In the genomic region with DNA sequence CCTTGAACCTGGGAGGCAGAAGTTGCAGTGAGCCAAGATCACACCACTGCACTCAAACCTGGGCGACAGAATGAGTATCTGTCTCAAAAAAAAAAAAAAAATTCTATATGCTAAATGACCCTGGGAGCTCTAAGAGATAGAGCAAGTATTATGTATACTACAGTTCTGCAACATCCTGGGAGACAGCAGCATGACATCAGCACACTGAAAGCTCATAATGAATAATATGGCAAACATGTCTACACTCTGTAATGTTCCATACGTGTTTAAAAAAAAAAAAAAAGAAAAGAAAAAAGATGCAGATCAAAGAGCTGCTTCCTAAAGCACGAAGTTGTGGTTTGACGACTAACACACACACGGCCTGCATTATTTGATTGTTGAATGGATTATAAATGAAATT, we compare ENCODE assay signal across 20 cellular contexts.
DNase-seq lines count a peak whose midpoint lies in the region; ATAC-seq, FAIRE-seq and TF ChIP-seq lines count a peak whose summit lies in the region.
"Had no signal": no experiment of that assay in that cellular context is flagged by ENCODE, and none has a peak within 500 bp of the region (broad histone marks: within the 10 kb centered on the region; RNA-seq: fewer than 3 reads in every experiment).

No MANE protein-coding gene starts in this region.

- no peak overlapping the region for H3K4me3 ChIP-seq in bronchial epithelial cell (ENCODE audit: low read depth, low read length)
- H3K4me3 ChIP-seq: BLaER1, MG63, PC-9 had no signal

- H3K36me3 Mint-ChIP-seq in activated CD8-positive, alpha-beta T cell treated with anti-CD3 and anti-CD28 coated beads for 36 hours (ENCODE audit: low read depth): peaks cover 22% of the 10 kb centered on the region
- peaks cover 21% of the 10 kb centered on the region for H3K36me3 Mint-ChIP-seq in activated CD8-positive, alpha-beta T cell treated with anti-CD3 and anti-CD28 coated beads, Interleukin-2, amount 10 ng/mL, durations not matched to agents 7 days and 5 days (ENCODE audit: low read depth)
- no peaks in the 10 kb centered on the region for H3K36me3 Mint-ChIP-seq in glutamatergic neuron (ENCODE audit: unreplicated experiment)

- no peaks in the 10 kb centered on the region for H3K27me3 Mint-ChIP-seq in activated CD8-positive, alpha-beta T cell treated with anti-CD3 and anti-CD28 coated beads for 36 hours
- no peaks in the 10 kb centered on the region for H3K27me3 Mint-ChIP-seq in activated CD8-positive, alpha-beta T cell treated with anti-CD3 and anti-CD28 coated beads, Interleukin-2, amount 10 ng/mL, durations not matched to agents 7 days and 5 days (ENCODE audit: low read depth)
- H3K27me3 Mint-ChIP-seq in glutamatergic neuron (ENCODE audit: unreplicated experiment): no peaks in the 10 kb centered on the region

- no peak for DNase-seq in activated CD8-positive, alpha-beta T cell treated with anti-CD3 and anti-CD28 coated beads for 36 hours
- DNase-seq in activated CD8-positive, alpha-beta T cell treated with anti-CD3 and anti-CD28 coated beads, Interleukin-2, amount 10 ng/mL, durations not matched to agents 7 days and 5 days: no peak
- peak; percentile 21 for DNase-seq in stimulated activated CD4-positive, alpha-beta T cell treated with anti-CD3 and anti-CD28 coated beads, Interleukin-1b, Interleukin-23, amount 100 ng/mL, for 48 hours
- DNase-seq in stimulated activated CD4-positive, alpha-beta T cell treated with anti-CD3 and anti-CD28 coated beads, Interleukin-15, amount 100 ng/mL, for 24 hours: no peak
- DNase-seq in bronchial epithelial cell (ENCODE audit: low read depth) (peak; percentile 79), GM10266 (ENCODE audit: extremely low spot score) (no peak), glutamatergic neuron (no peak)
- DNase-seq: Kasumi-1, MG63, NCI-H1092, NCI-H1436 treated with DMSO at 0.1 percent for 48 hours, NCI-H2029, NCI-H345, NCI-H526, PC-9 had no signal

- H3K36me3 ChIP-seq in bronchial epithelial cell (ENCODE audit: control insufficient read depth, insufficient read depth, low read length): peaks cover 1% of the 10 kb centered on the region

- no peak overlapping the region for H3K4me3 Mint-ChIP-seq in activated CD8-positive, alpha-beta T cell treated with anti-CD3 and anti-CD28 coated beads for 36 hours
- H3K4me3 Mint-ChIP-seq in activated CD8-positive, alpha-beta T cell treated with anti-CD3 and anti-CD28 coated beads, Interleukin-2, amount 10 ng/mL, durations not matched to agents 7 days and 5 days: no peak overlapping the region
- H3K4me3 Mint-ChIP-seq in glutamatergic neuron (ENCODE audit: unreplicated experiment): no peak overlapping the region

- H3K4me1 Mint-ChIP-seq in activated CD8-positive, alpha-beta T cell treated with anti-CD3 and anti-CD28 coated beads for 36 hours (ENCODE audit: low read depth): peaks cover 10% of the 10 kb centered on the region
- H3K4me1 Mint-ChIP-seq in activated CD8-positive, alpha-beta T cell treated with anti-CD3 and anti-CD28 coated beads, Interleukin-2, amount 10 ng/mL, durations not matched to agents 7 days and 5 days (ENCODE audit: low read depth): no peaks in the 10 kb centered on the region
- no peaks in the 10 kb centered on the region for H3K4me1 Mint-ChIP-seq in glutamatergic neuron (ENCODE audit: low read depth, unreplicated experiment)

- H3K27me3 ChIP-seq in bronchial epithelial cell (ENCODE audit: control insufficient read depth, insufficient read depth, low read length): no peaks in the 10 kb centered on the region
- H3K27me3 ChIP-seq: BLaER1, MG63 had no signal

- POLR2A ChIA-PET in activated CD8-positive, alpha-beta T cell treated with anti-CD3 and anti-CD28 coated beads for 36 hours (lab: Charles Lee): no interaction called here
- POLR2A ChIA-PET in activated CD8-positive, alpha-beta T cell treated with anti-CD3 and anti-CD28 coated beads, Interleukin-2, amount 10 ng/mL, durations not matched to agents 7 days and 5 days (lab: Charles Lee): interaction anchor here (0.6 kb wide), 2 partner anchors 183 to 221 kb away, joined by 3 read pairs; no protein-coding TSS in a partner anchor

- no peaks in the 10 kb centered on the region for H3K9me3 Mint-ChIP-seq in activated CD8-positive, alpha-beta T cell treated with anti-CD3 and anti-CD28 coated beads for 36 hours
- no peaks in the 10 kb centered on the region for H3K9me3 Mint-ChIP-seq in activated CD8-positive, alpha-beta T cell treated with anti-CD3 and anti-CD28 coated beads, Interleukin-2, amount 10 ng/mL, durations not matched to agents 7 days and 5 days (ENCODE audit: insufficient read depth)
- no peaks in the 10 kb centered on the region for H3K9me3 Mint-ChIP-seq in glutamatergic neuron (ENCODE audit: unreplicated experiment)

- H3K27ac Mint-ChIP-seq in activated CD8-positive, alpha-beta T cell treated with anti-CD3 and anti-CD28 coated beads for 36 hours: no peak overlapping the region
- no peak overlapping the region for H3K27ac Mint-ChIP-seq in activated CD8-positive, alpha-beta T cell treated with anti-CD3 and anti-CD28 coated beads, Interleukin-2, amount 10 ng/mL, durations not matched to agents 7 days and 5 days
- H3K27ac Mint-ChIP-seq in glutamatergic neuron (ENCODE audit: unreplicated experiment): no peak overlapping the region

- no peak for TF ChIP-seq CTCF in activated CD8-positive, alpha-beta T cell treated with anti-CD3 and anti-CD28 coated beads for 36 hours (IDR thresholded peaks at IDR 0.05)
- TF ChIP-seq CTCF in bronchial epithelial cell (IDR thresholded peaks at IDR 0.05; ENCODE audit: insufficient read depth, low read length, severe bottlenecking): no peak
- no peak for TF ChIP-seq CTCF in GM10266 (IDR thresholded peaks at IDR 0.05; ENCODE audit: control insufficient read depth, insufficient read depth, low read depth, missing control alignments)
- TF ChIP-seq CTCF in glutamatergic neuron (IDR thresholded peaks at IDR 0.05; ENCODE audit: partially characterized antibody, unreplicated experiment): no peak

- FAIRE-seq in bronchial epithelial cell (lab: Jason Lieb, UNC): no peak
- FAIRE-seq: D721Med, GM12892, GM18507, H1 had no signal

- peak; percentile 37 for ATAC-seq in activated CD8-positive, alpha-beta T cell treated with anti-CD3 and anti-CD28 coated beads for 36 hours
- ATAC-seq in activated CD8-positive, alpha-beta T cell treated with anti-CD3 and anti-CD28 coated beads, Interleukin-2, amount 10 ng/mL, durations not matched to agents 7 days and 5 days: no peak

- intact Hi-C loops in activated CD8-positive, alpha-beta T cell treated with anti-CD3 and anti-CD28 coated beads for 36 hours (cut with micrococcal nuclease): no loop called here

- CTCF ChIA-PET in activated CD8-positive, alpha-beta T cell treated with anti-CD3 and anti-CD28 coated beads for 36 hours (lab: Charles Lee): interaction anchor here (0.7 to 0.8 kb wide), 2 partner anchors 9 to 23 kb away, joined by 3 read pairs; no protein-coding TSS in a partner anchor
- CTCF ChIA-PET in activated CD8-positive, alpha-beta T cell treated with anti-CD3 and anti-CD28 coated beads, Interleukin-2, amount 10 ng/mL, durations not matched to agents 7 days and 5 days (lab: Charles Lee): interaction anchor here (0.7 to 1.6 kb wide), 3 partner anchors 8 to 23 kb away, joined by 3 to 8 read pairs (median 3); no protein-coding TSS in a partner anchor

Comparison
In these comparisons a context has a peak if more than half of its experiments do, and no peak if none do; other contexts are left out.
1. DNase-seq: peak in stimulated activated CD4-positive, alpha-beta T cell treated with anti-CD3 and anti-CD28 coated beads, Interleukin-1b, Interleukin-23, amount 100 ng/mL, for 48 hours (single experiment) and bronchial epithelial cell (single experiment); none in activated CD8-positive, alpha-beta T cell treated with anti-CD3 and anti-CD28 coated beads for 36 hours (single experiment), activated CD8-positive, alpha-beta T cell treated with anti-CD3 and anti-CD28 coated beads, Interleukin-2, amount 10 ng/mL, durations not matched to agents 7 days and 5 days (single experiment), stimulated activated CD4-positive, alpha-beta T cell treated with anti-CD3 and anti-CD28 coated beads, Interleukin-15, amount 100 ng/mL, for 24 hours (single experiment), GM10266 (single experiment) and glutamatergic neuron (single experiment).